18 cellular contexts compared by ENCODE assay signal in genomic region chr19:51564791-51565190, GRCh38. TPM values are rescaled to one million over a fixed set of nuclear protein-coding genes. Genes with fewer than 3 reads are reported as not detected.
A peak's percentile ranks its signal among the peaks of the same experiment; 100 is the strongest.
DNase-seq lines count a peak whose midpoint lies in the region; ATAC-seq and TF ChIP-seq lines count a peak whose summit lies in the region.
"Had no signal": no experiment of that assay in that cellular context is flagged by ENCODE, and none has a peak within 500 bp of the region (broad histone marks: within the 10 kb centered on the region; RNA-seq: fewer than 3 reads in every experiment).

No MANE protein-coding gene starts in this region.

- no peaks in the 10 kb centered on the region for H4K20me1 ChIP-seq in PC-9 (ENCODE audit: insufficient read depth)

- no peak for TF ChIP-seq POLR2A in Peyer's patch (IDR thresholded peaks at IDR 0.05)

- WGBS in mesendoderm (ENCODE audit: extremely low coverage, insufficient coverage, low lambda C conversion rate) = no CpG with 5 or more reads among the region's 6 CpGs

- H3K4me3 ChIP-seq in Peyer's patch (no peak overlapping the region), mesendoderm (ENCODE audit: low read length) (no peak overlapping the region), PC-9 (no peak overlapping the region)
- H3K4me3 ChIP-seq: lung, stomach had no signal

- H2BK15ac ChIP-seq in mesendoderm (replicated peaks; ENCODE audit: low read depth) = no peak overlapping the region

- no peak overlapping the region for H3K27ac ChIP-seq in Peyer's patch
- no peak overlapping the region for H3K27ac ChIP-seq in mesendoderm (ENCODE audit: low read depth, low read length)
- no peak overlapping the region for H3K27ac ChIP-seq in PC-9
- H3K27ac ChIP-seq: neutrophil, stomach had no signal

- H3K56ac ChIP-seq in mesendoderm (ENCODE audit: low read length) = no peak overlapping the region

- no peaks in the 10 kb centered on the region for H3K79me2 ChIP-seq in mesendoderm (ENCODE audit: control insufficient read depth, insufficient read depth, low read length)
- H3K79me2 ChIP-seq in PC-9 (ENCODE audit: low read depth) = no peaks in the 10 kb centered on the region

- no peak overlapping the region for H3K4me2 ChIP-seq in mesendoderm (ENCODE audit: low read length)
- no peak overlapping the region for H3K4me2 ChIP-seq in PC-9

- DNase-seq in GM10266 (ENCODE audit: extremely low spot score) = peak; percentile 34
- DNase-seq in KBM-7 = peak; percentile 96
- peak in 2 of 3 donors; percentile 49 to 58 for DNase-seq in Peyer's patch
- peak; percentile 12 for DNase-seq in mesendoderm
- no peak for DNase-seq in PC-9
- DNase-seq in nucleus accumbens (lab: John Stamatoyannopoulos, UW) = no peak
- no peak for DNase-seq in activated gamma-delta T cell treated with Interleukin-2 at 50 U/mL for 16 hours
- DNase-seq: activated CD4-positive, alpha-beta memory T cell treated with anti-CD3 and anti-CD28 coated beads for 36 hours; activated effector memory CD4-positive, alpha-beta T cell treated with anti-CD3 and anti-CD28 coated beads, Interleukin-2, amount 50 U/mL, for 16 hours; NCI-H2227 treated with DMSO at 0.1 percent for 48 hours; stomach had no signal

- BruUV-seq in PC-9 (replicated peaks; lab: Mats Ljungman, UMichigan) = no TSS peak

- H3K18ac ChIP-seq in mesendoderm (ENCODE audit: low read length) = no peak overlapping the region

- no peak overlapping the region for H2AFZ ChIP-seq in PC-9

- CTCF ChIA-PET in PC-9 (lab: Charles Lee) = no interaction called here

- POLR2A ChIA-PET in PC-9 (lab: Charles Lee; ENCODE audit: unreplicated experiment) = no interaction called here

- intact Hi-C loops in PC-9 (cut with micrococcal nuclease; ENCODE audit: unreplicated experiment) = no loop called here

- in situ Hi-C loops in KBM-7 (cut with MboI; ENCODE audit: low pct_unique_long_range_greater_than_20kb, low sequenced_read_pairs) = no loop called here

- H3K36me3 ChIP-seq in Peyer's patch (no peaks in the 10 kb centered on the region), mesendoderm (ENCODE audit: control insufficient read depth, insufficient read depth, low read length) (no peaks in the 10 kb centered on the region), PC-9 (ENCODE audit: low read depth) (no peaks in the 10 kb centered on the region)
- H3K36me3 ChIP-seq: neutrophil, stomach had no signal

- H2AK5ac ChIP-seq in mesendoderm (ENCODE audit: low read length) = no peak overlapping the region

- no peaks in the 10 kb centered on the region for H3K79me1 ChIP-seq in mesendoderm (ENCODE audit: low read length)

- no peaks in the 10 kb centered on the region for H3K9me2 ChIP-seq in PC-9 (ENCODE audit: insufficient read depth)

- H3K23ac ChIP-seq in mesendoderm (ENCODE audit: low read length) = no peak overlapping the region

- H3K9me3 ChIP-seq in Peyer's patch (no peaks in the 10 kb centered on the region), PC-9 (ENCODE audit: insufficient read depth, low read depth) (no peaks in the 10 kb centered on the region)
- H3K9me3 ChIP-seq: neutrophil, stomach had no signal

- H3K4ac ChIP-seq in mesendoderm (ENCODE audit: low read depth, low read length) = no peak overlapping the region

- H2BK5ac ChIP-seq in mesendoderm (ENCODE audit: low read length) = no peak overlapping the region

- ATAC-seq in GM19455 (IDR thresholded peaks at IDR 0.05; ENCODE audit: unreplicated experiment) = no peak

- H3K9ac ChIP-seq in mesendoderm (ENCODE audit: low read length) = no peak overlapping the region

- H2BK120ac ChIP-seq in mesendoderm (ENCODE audit: low read depth, low read length) = no peak overlapping the region

- H3K4me1 ChIP-seq in Peyer's patch (peaks cover 0 to 8% (median 3%) of the 10 kb centered on the region in 4 donors), mesendoderm (ENCODE audit: control insufficient read depth, low read depth, low read length) (no peaks in the 10 kb centered on the region), PC-9 (replicated peaks; ENCODE audit: insufficient read depth) (no peaks in the 10 kb centered on the region)
- H3K4me1 ChIP-seq: stomach had no signal

- H3F3A ChIP-seq in PC-9 (ENCODE audit: insufficient read depth, low read depth) = no peaks in the 10 kb centered on the region

- peak; percentile 36 for TF ChIP-seq CTCF in GM10266 (IDR thresholded peaks at IDR 0.05; ENCODE audit: control insufficient read depth, insufficient read depth, low read depth, missing control alignments)
- peak in 2 of 6 experiments; percentile 13 to 29 for TF ChIP-seq CTCF in Peyer's patch (IDR thresholded peaks at IDR 0.05)
- no peak for TF ChIP-seq CTCF in PC-9 (conservative IDR thresholded peaks at IDR 0.05)

- H3K27me3 ChIP-seq in Peyer's patch (no peaks in the 10 kb centered on the region), mesendoderm (ENCODE audit: insufficient read depth, low read length, poor library complexity) (no peaks in the 10 kb centered on the region), PC-9 (ENCODE audit: insufficient read depth, low read depth) (peaks cover 62% of the 10 kb centered on the region)

- H4K5ac ChIP-seq in mesendoderm (ENCODE audit: low read length) = no peak overlapping the region

- H4K8ac ChIP-seq in mesendoderm (ENCODE audit: low read depth, low read length) = no peak overlapping the region

RNA-seq across cellular contexts. Expression of gene ZNF175, which starts 6.3 kb away (rescaled TPM):
- total RNA-seq in Peyer's patch = 10 to 100 TPM; 11.9 to 27.2 (median 16.0) TPM
- 3.4 TPM for polyA plus RNA-seq in mesendoderm (2013, experiment 1 of 2)
- 3.2 TPM for polyA plus RNA-seq in mesendoderm (2013, experiment 2 of 2)
- 11.7 and 12.5 TPM in 2 replicates for total RNA-seq in PC-9 (2021)

RNA-seq across cellular contexts. Expression of gene SIGLEC6, which starts 33.3 kb away (rescaled TPM):
- total RNA-seq in Peyer's patch = 10 to 100 TPM in 1 of 4 donors, 1 to 10 TPM in 2, not detected in 1; 2.7 to 19.8 (median 6.8) TPM
- 0.15 TPM for polyA plus RNA-seq in mesendoderm (2013, experiment 1 of 2)
- 0.13 TPM for polyA plus RNA-seq in mesendoderm (2013, experiment 2 of 2)
- not detected in 2 replicates for total RNA-seq in PC-9 (2021)
- total RNA-seq: activated CD4-positive, alpha-beta memory T cell treated with anti-CD3 and anti-CD28 coated beads for 36 hours; fibroblast of lung; G401; RPMI7951 had no signal
- polyA plus RNA-seq: CD14-positive monocyte, fibroblast of lung had no signal

Comparison
In these comparisons a context has a peak if more than half of its experiments do, and no peak if none do; other contexts are left out.
1. DNase-seq: peak in GM10266 (single experiment), KBM-7 (single experiment), Peyer's patch (2 of 3) and mesendoderm (single experiment); none in PC-9 (0 of 2), nucleus accumbens (0 of 56) and activated gamma-delta T cell treated with Interleukin-2 at 50 U/mL for 16 hours (single experiment).